In genomic region chr7:101238226-101239182, GRCh38 we compare ENCODE assay signal across 13 cellular contexts. TPM values are rescaled to one million over a fixed set of nuclear protein-coding genes. Genes with fewer than 3 reads are reported as not detected.
DNase-seq lines count a peak whose midpoint lies in the region; ATAC-seq and TF ChIP-seq lines count a peak whose summit lies in the region.
"Had no signal": no experiment of that assay in that cellular context is flagged by ENCODE, and none has a peak within 500 bp of the region (broad histone marks: within the 10 kb centered on the region; RNA-seq: fewer than 3 reads in every experiment).

No MANE protein-coding gene starts in this region.

- no peaks in the 10 kb centered on the region for H3K9me3 ChIP-seq in BLaER1 treated with 17β-estradiol and CSF1 and Interleukin-3, amounts not matched to agents 10 nM and 100 nM (replicated peaks in 1 of 11)
- no peaks in the 10 kb centered on the region for H3K9me3 ChIP-seq in right cardiac atrium (ENCODE audit: control insufficient read depth, low read length)
- no peaks in the 10 kb centered on the region for H3K9me3 ChIP-seq in sigmoid colon

- peak overlapping the region in 8 of 10 experiments; percentile 45 to 65 (median 56); a peak in 16 of 20 replicates for H3K4me3 ChIP-seq in BLaER1 treated with 17β-estradiol and CSF1 and Interleukin-3, amounts not matched to agents 10 nM and 100 nM
- H3K4me3 ChIP-seq in right cardiac atrium (ENCODE audit: low read length) (no peak overlapping the region), sigmoid colon (no peak overlapping the region)

- TF ChIP-seq EP300 in sigmoid colon (IDR thresholded peaks at IDR 0.05) = no peak

- intact Hi-C loops in right cardiac atrium (cut with DNase I) (no loop called here), sigmoid colon (cut with DNase I) (no loop called here)
- intact Hi-C loops in activated CD4-positive, alpha-beta T cell treated with anti-CD3 and anti-CD28 coated beads, Interleukin-2, amount 10 ng/mL, durations not matched to agents 24 days and 14 days (cut with micrococcal nuclease) = no loop called here

- H3K9ac ChIP-seq in BLaER1 treated with 17β-estradiol and CSF1 and Interleukin-3, amounts not matched to agents 10 nM and 100 nM = peak overlapping the region; percentile 64 to 84 (median 75); a peak in 21 of 22 replicates

- ATAC-seq in right cardiac atrium (peak; percentile 1 to 17), HG02571 (IDR thresholded peaks at IDR 0.05; ENCODE audit: unreplicated experiment) (no peak)
- ATAC-seq: stimulated activated naive CD8-positive, alpha-beta T cell treated with anti-CD3 and anti-CD28 coated beads, Interleukin-15, Interleukin-2, amounts not matched to agents 100 U/mL and 50 U/mL, for 24 hours had no signal

- no peak for TF ChIP-seq POLR2A in sigmoid colon (IDR thresholded peaks at IDR 0.05)

- WGBS in right cardiac atrium = 48% methylated on average over 28 of the region's 28 CpGs
- WGBS in sigmoid colon, 2 donors = 70 to 77% methylated on average over 28 of the region's 28 CpGs

- H3K4me1 ChIP-seq in BLaER1 treated with 17β-estradiol and CSF1 and Interleukin-3, amounts not matched to agents 10 nM and 100 nM = peaks cover 74 to 88% (median 85%) of the 10 kb centered on the region in 10 experiments
- H3K4me1 ChIP-seq in right cardiac atrium (ENCODE audit: control insufficient read depth, insufficient read depth, low read length) (peaks cover 9% of the 10 kb centered on the region), sigmoid colon (peaks cover 0 to 40% (median 26%) of the 10 kb centered on the region in 4 donors)

- H3K4me3 Mint-ChIP-seq in activated CD4-positive, alpha-beta T cell treated with anti-CD3 and anti-CD28 coated beads, Interleukin-2, amount 10 ng/mL, durations not matched to agents 24 days and 14 days = no peak overlapping the region

- H3K27ac ChIP-seq in BLaER1 treated with 17β-estradiol and CSF1 and Interleukin-3, amounts not matched to agents 10 nM and 100 nM = peak overlapping the region in 10 of 11 experiments; percentile 53 to 90 (median 80); a peak in 19 of 22 replicates
- H3K27ac ChIP-seq in angular gyrus (ENCODE audit: low read depth, low read length) (peak overlapping the region; percentile 41), right cardiac atrium (ENCODE audit: low read length) (peak overlapping the region; percentile 78), sigmoid colon (peak overlapping the region; percentile 64 to 79 (median 70))

- peaks cover 2% of the 10 kb centered on the region for H3K4me1 Mint-ChIP-seq in activated CD4-positive, alpha-beta T cell treated with anti-CD3 and anti-CD28 coated beads, Interleukin-2, amount 10 ng/mL, durations not matched to agents 24 days and 14 days

- DNase-seq in right cardiac atrium (peak in 1 of 3 donors; percentile 41), sigmoid colon (no peak), GM10248 (ENCODE audit: extremely low spot score) (no peak), NCI-H510A treated with DMSO at 0.1 percent for 48 hours (lab: John Stamatoyannopoulos, UW) (no peak)
- no peak for DNase-seq in activated CD4-positive, alpha-beta T cell treated with anti-CD3 and anti-CD28 coated beads, Interleukin-2, amount 10 ng/mL, durations not matched to agents 24 days and 14 days
- DNase-seq: GF-D8; mesendoderm; NCI-H1105; NK-92 treated with Interleukin-12 subunit alpha and Interleukin-12 subunit beta, amount 100 ng/mL, for 24 hours; stimulated activated naive CD8-positive, alpha-beta T cell treated with anti-CD3 and anti-CD28 coated beads, Interleukin-15, Interleukin-2, amounts not matched to agents 100 U/mL and 50 U/mL, for 24 hours had no signal

- H3K27me3 Mint-ChIP-seq in activated CD4-positive, alpha-beta T cell treated with anti-CD3 and anti-CD28 coated beads, Interleukin-2, amount 10 ng/mL, durations not matched to agents 24 days and 14 days = no peaks in the 10 kb centered on the region

- H3K4me2 ChIP-seq in BLaER1 treated with 17β-estradiol and CSF1 and Interleukin-3, amounts not matched to agents 10 nM and 100 nM = peak overlapping the region; percentile 90 to 100 (median 98)

- no peaks in the 10 kb centered on the region for H3K9me3 Mint-ChIP-seq in activated CD4-positive, alpha-beta T cell treated with anti-CD3 and anti-CD28 coated beads, Interleukin-2, amount 10 ng/mL, durations not matched to agents 24 days and 14 days

- CTCF ChIA-PET in GM10248 (lab: Yijun Ruan, JAX) = interaction anchor here (1.1 to 1.2 kb wide), 3 partner anchors 13 to 95 kb away, joined by 3 to 4 read pairs (median 3); no protein-coding TSS in a partner anchor

- TF ChIP-seq CTCF in sigmoid colon (IDR thresholded peaks at IDR 0.05) (no peak), GM10248 (IDR thresholded peaks at IDR 0.05; ENCODE audit: control extremely low read depth, extremely low read depth, low read depth, missing control alignments) (no peak)

- H3K27ac Mint-ChIP-seq in activated CD4-positive, alpha-beta T cell treated with anti-CD3 and anti-CD28 coated beads, Interleukin-2, amount 10 ng/mL, durations not matched to agents 24 days and 14 days = no peak overlapping the region

- peaks cover 18% of the 10 kb centered on the region for H3K36me3 Mint-ChIP-seq in activated CD4-positive, alpha-beta T cell treated with anti-CD3 and anti-CD28 coated beads, Interleukin-2, amount 10 ng/mL, durations not matched to agents 24 days and 14 days (ENCODE audit: low read depth)

- peaks cover 17 to 66% (median 38%) of the 10 kb centered on the region in 11 experiments; a peak in 19 of 22 replicates for H3K36me3 ChIP-seq in BLaER1 treated with 17β-estradiol and CSF1 and Interleukin-3, amounts not matched to agents 10 nM and 100 nM
- H3K36me3 ChIP-seq in sigmoid colon = peaks cover 19 to 52% (median 27%) of the 10 kb centered on the region in 4 donors

- peaks cover 0 to 76% (median 27%) of the 10 kb centered on the region in 11 experiments; a peak in 15 of 22 replicates for H4K20me1 ChIP-seq in BLaER1 treated with 17β-estradiol and CSF1 and Interleukin-3, amounts not matched to agents 10 nM and 100 nM

- H3K27me3 ChIP-seq in BLaER1 treated with 17β-estradiol and CSF1 and Interleukin-3, amounts not matched to agents 10 nM and 100 nM = no peaks in the 10 kb centered on the region
- H3K27me3 ChIP-seq in right cardiac atrium (ENCODE audit: control insufficient read depth, insufficient read depth) = no peaks in the 10 kb centered on the region
- no peaks in the 10 kb centered on the region for H3K27me3 ChIP-seq in sigmoid colon

- POLR2A ChIA-PET in GM10248 (lab: Yijun Ruan, JAX) = interaction anchor here (0.7 kb wide), 1 partner anchor 19 kb away, joined by 3 read pairs; no protein-coding TSS in a partner anchor

RNA-seq across cellular contexts. Expression of gene CLDN15, which starts 0.9 kb away (rescaled TPM):
- total RNA-seq in right cardiac atrium (1 to 10 TPM; 2.4 to 3.4 (median 3.0) TPM), sigmoid colon (10 to 100 TPM in 1 of 4 donors, 1 to 10 TPM in 3; 2.5 to 16.3 (median 3.9) TPM)
- polyA plus RNA-seq in right cardiac atrium (4.2 TPM), sigmoid colon (10 to 100 TPM in 1 of 3 donors, 1 to 10 TPM in 2; 3.6 to 14.2 (median 9.0) TPM)
- 19.6 and 20.7 TPM in 2 replicates for total RNA-seq in activated CD4-positive, alpha-beta T cell treated with anti-CD3 and anti-CD28 coated beads, Interleukin-2, amount 10 ng/mL, durations not matched to agents 24 days and 14 days

RNA-seq across cellular contexts. Expression of gene FIS1, which starts 6.4 kb away (rescaled TPM):
- total RNA-seq in right cardiac atrium (100 to 1,000 TPM; 245 to 315 (median 279) TPM), sigmoid colon (100 to 1,000 TPM; 237 to 443 (median 426) TPM)
- polyA plus RNA-seq in right cardiac atrium (297 TPM), sigmoid colon (100 to 1,000 TPM; 190 to 284 (median 252) TPM)
- 127 and 136 TPM in 2 replicates for total RNA-seq in activated CD4-positive, alpha-beta T cell treated with anti-CD3 and anti-CD28 coated beads, Interleukin-2, amount 10 ng/mL, durations not matched to agents 24 days and 14 days

RNA-seq across cellular contexts. Expression of gene ZNHIT1, which starts 20.5 kb away (rescaled TPM):
- 10 to 100 TPM; 51.5 to 62.8 (median 55.5) TPM for total RNA-seq in right cardiac atrium
- 108 TPM for polyA plus RNA-seq in right cardiac atrium
- 10 to 100 TPM; 64.8 to 97.4 (median 84.7) TPM for total RNA-seq in sigmoid colon
- 100 to 1,000 TPM; 126 to 200 (median 154) TPM for polyA plus RNA-seq in sigmoid colon
- 53.8 and 54.2 TPM in 2 replicates for total RNA-seq in activated CD4-positive, alpha-beta T cell treated with anti-CD3 and anti-CD28 coated beads, Interleukin-2, amount 10 ng/mL, durations not matched to agents 24 days and 14 days

RNA-seq across cellular contexts. Expression of gene PLOD3, which starts 21.1 kb away (rescaled TPM):
- total RNA-seq in right cardiac atrium (10 to 100 TPM; 34.8 to 52.8 (median 44.0) TPM), sigmoid colon (10 to 100 TPM; 23.9 to 36.6 (median 26.4) TPM)
- polyA plus RNA-seq in right cardiac atrium (31.2 TPM), sigmoid colon (10 to 100 TPM; 18.0 to 57.3 (median 24.3) TPM)
- total RNA-seq in activated CD4-positive, alpha-beta T cell treated with anti-CD3 and anti-CD28 coated beads, Interleukin-2, amount 10 ng/mL, durations not matched to agents 24 days and 14 days = 85.2 and 93.6 TPM in 2 replicates

RNA-seq across cellular contexts. Expression of gene MOGAT3, which starts 37.7 kb away (rescaled TPM):
- total RNA-seq in right cardiac atrium = not detected
- not detected for polyA plus RNA-seq in right cardiac atrium
- not detected for total RNA-seq in sigmoid colon
- 10 to 100 TPM in 1 of 3 donors, 1 to 10 TPM in 2; 3.6 to 27.2 (median 3.7) TPM for polyA plus RNA-seq in sigmoid colon
- total RNA-seq in activated CD4-positive, alpha-beta T cell treated with anti-CD3 and anti-CD28 coated beads, Interleukin-2, amount 10 ng/mL, durations not matched to agents 24 days and 14 days = not detected in 2 replicates

Comparison
In these comparisons a context has a peak if more than half of its experiments do, and no peak if none do; other contexts are left out.
1. H3K4me3 ChIP-seq: peak in BLaER1 treated with 17β-estradiol and CSF1 and Interleukin-3, amounts not matched to agents 10 nM and 100 nM (8 of 10); none in right cardiac atrium (single experiment) and sigmoid colon (0 of 4).
2. Peak in every context shown above with its lines, with median percentiles within 50 percentile points of each other: H3K27ac ChIP-seq.